8 cellular contexts compared by ENCODE assay signal in genomic region chr1:42333662-42334239, GRCh38. TPM values are rescaled to one million over a fixed set of nuclear protein-coding genes. Genes with fewer than 3 reads are reported as not detected.
A peak's percentile ranks its signal among the peaks of the same experiment; 100 is the strongest.
DNase-seq lines count a peak whose midpoint lies in the region; ATAC-seq and TF ChIP-seq lines count a peak whose summit lies in the region.

No MANE protein-coding gene starts in this region.

- H3K27me3 ChIP-seq in A673 (replicated peaks; ENCODE audit: insufficient read depth, low read depth, low read length, poor library complexity) (no peaks in the 10 kb centered on the region), skeletal muscle tissue (ENCODE audit: control insufficient read depth in 3 of 3, insufficient read depth in 3 of 3, low read length in 3 of 3) (no peaks in the 10 kb centered on the region)

- H3K27ac ChIP-seq in A673 (ENCODE audit: low read depth, low read length, poor library complexity, severe bottlenecking): peak overlapping the region; percentile 87
- 0 out of 2 replicates have a peak overlapping the region, but pooled peaks have one; percentile 0 for H3K27ac ChIP-seq in SK-N-MC
- peak overlapping the region; percentile 95 for H3K27ac ChIP-seq in skeletal muscle tissue (ENCODE audit: low read depth, low read length)

- peak; percentile 4 for ATAC-seq in GM19023 (IDR thresholded peaks at IDR 0.05; ENCODE audit: unreplicated experiment)

- H3K4me3 ChIP-seq in A673 (ENCODE audit: low read depth, low read length, poor library complexity, severe bottlenecking): peak overlapping the region; percentile 88
- peak overlapping the region; percentile 95 for H3K4me3 ChIP-seq in SK-N-MC
- H3K4me3 ChIP-seq in fibroblast of the aortic adventitia (ENCODE audit: low read depth, low read length): peak overlapping the region; percentile 99
- peak overlapping the region; percentile 90 to 99 (median 94) for H3K4me3 ChIP-seq in skeletal muscle tissue (ENCODE audit: low read length in 3 of 3)

- H3K9ac ChIP-seq in SK-N-MC (ENCODE audit: insufficient read length) (peak overlapping the region; percentile 82), skeletal muscle tissue (ENCODE audit: low read depth in 1 of 3, low read length in 3 of 3) (peak overlapping the region; percentile 91 to 95 (median 94))

- CTCF ChIA-PET in A673 (lab: Charles Lee): interaction anchor here (0.6 kb wide), 1 partner anchor 419 kb away, joined by 3 read pairs; no protein-coding TSS in a partner anchor

- no peaks in the 10 kb centered on the region for H3K36me3 ChIP-seq in A673 (ENCODE audit: insufficient read depth, low read length, poor library complexity, severe bottlenecking)
- no peaks in the 10 kb centered on the region for H3K36me3 ChIP-seq in SK-N-MC (ENCODE audit: insufficient read depth, low read length)
- H3K36me3 ChIP-seq in skeletal muscle tissue (ENCODE audit: control insufficient read depth in 3 of 3, insufficient read depth in 3 of 3, low read length in 3 of 3): no peaks in the 10 kb centered on the region

- no peaks in the 10 kb centered on the region for H3K9me3 ChIP-seq in A673 (ENCODE audit: low read depth, low read length, poor library complexity, severe bottlenecking)
- H3K9me3 ChIP-seq in SK-N-MC (ENCODE audit: low read depth, low read length): no peaks in the 10 kb centered on the region
- no peaks in the 10 kb centered on the region for H3K9me3 ChIP-seq in skeletal muscle tissue (ENCODE audit: control insufficient read depth in 3 of 3, low read length in 3 of 3)

- TF ChIP-seq CTCF in A673 (conservative IDR thresholded peaks at IDR 0.05; ENCODE audit: low read depth, low read length) (no peak), fibroblast of the aortic adventitia (IDR thresholded peaks at IDR 0.05; ENCODE audit: insufficient read depth, low read length) (peak; percentile 16)

- intact Hi-C loops in A673 (cut with micrococcal nuclease; ENCODE audit: unreplicated experiment): loop anchor here (10.0 kb wide), 2 partner anchors 159 to 321 kb away; partner anchors contain the start of gene PPIH

- POLR2A ChIA-PET in A673 (lab: Charles Lee; ENCODE audit: low non-redundant PET): no interaction called here

- TSS peak; percentile 43 for BruUV-seq in A673 (replicated peaks; lab: Mats Ljungman, UMichigan)

- peaks cover 12% of the 10 kb centered on the region for H3K4me1 ChIP-seq in A673 (ENCODE audit: insufficient read depth, low read length, poor library complexity, severe bottlenecking)
- peaks cover 18 to 36% (median 23%) of the 10 kb centered on the region in 3 donors for H3K4me1 ChIP-seq in skeletal muscle tissue (ENCODE audit: control insufficient read depth in 3 of 3, insufficient read depth in 3 of 3, low read length in 3 of 3)

- DNase-seq in A673 (ENCODE audit: low spot score) (no peak), SK-N-MC (ENCODE audit: low read depth, low spot score) (no peak), fibroblast of the aortic adventitia (ENCODE audit: low read depth) (peak; percentile 16), MV-4-11 (lab: John Stamatoyannopoulos, UW) (no peak), epidermal melanocyte (ENCODE audit: insufficient read length, low spot score) (no peak)
- DNase-seq in stimulated activated CD4-positive, alpha-beta T cell treated with anti-CD3 and anti-CD28 coated beads, Interleukin-2, amount 100 ng/mL, for 24 hours: no peak

RNA-seq across cellular contexts. Expression of gene FOXJ3, which starts 1.3 kb away (rescaled TPM):
- total RNA-seq in A673 (2021) (55.4 and 57.9 TPM in 2 replicates), fibroblast of the aortic adventitia (ENCODE audit: low replicate concordance) (17.4 and 38.0 TPM in 2 replicates), skeletal muscle tissue (65.2 TPM)

RNA-seq across cellular contexts. Expression of gene RIMKLA, which starts 46.8 kb away (rescaled TPM):
- total RNA-seq in A673 (2021) (0.04 and 0.24 TPM in 2 replicates), fibroblast of the aortic adventitia (ENCODE audit: low replicate concordance) (0.09 TPM in 1 of 2 replicates, not detected in the other), skeletal muscle tissue (0.52 TPM)

Comparison
In these comparisons a context has a peak if more than half of its experiments do, and no peak if none do; other contexts are left out.
1. H3K27ac ChIP-seq: peak in every context shown above with its lines; median percentile 95 in skeletal muscle tissue; 87 in A673; 0 in SK-N-MC.